Comparison of ENCODE assay signal across 1 cellular context in the genomic region with DNA sequence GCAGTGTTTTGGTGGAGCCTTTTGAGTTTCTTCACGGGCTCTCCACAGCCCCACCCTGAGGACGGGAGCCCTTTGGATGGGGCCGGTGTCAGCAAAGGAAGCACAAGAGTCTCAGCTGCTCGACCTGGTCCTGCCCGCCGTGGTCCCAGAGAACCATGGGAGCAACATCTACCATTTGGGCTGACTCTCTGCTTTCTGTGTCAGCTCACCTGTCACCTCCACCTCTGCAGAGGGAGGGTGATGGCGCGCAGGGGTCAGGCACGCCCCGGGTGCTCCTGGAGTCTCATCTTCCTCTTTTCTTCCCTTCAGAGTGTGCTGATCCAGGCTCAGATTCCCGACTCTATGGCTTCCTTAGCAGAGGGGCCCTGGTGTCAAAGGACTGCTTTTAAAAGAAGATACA.
TF ChIP-seq lines count a peak whose summit lies in the region.

No MANE protein-coding gene starts in this region.

TF ChIP-seq in WTC11, 78 proteins besides CTCF, POLR2A, EP300 and RAD21 (continued from another document):
- TF ChIP-seq, protein P1, sequence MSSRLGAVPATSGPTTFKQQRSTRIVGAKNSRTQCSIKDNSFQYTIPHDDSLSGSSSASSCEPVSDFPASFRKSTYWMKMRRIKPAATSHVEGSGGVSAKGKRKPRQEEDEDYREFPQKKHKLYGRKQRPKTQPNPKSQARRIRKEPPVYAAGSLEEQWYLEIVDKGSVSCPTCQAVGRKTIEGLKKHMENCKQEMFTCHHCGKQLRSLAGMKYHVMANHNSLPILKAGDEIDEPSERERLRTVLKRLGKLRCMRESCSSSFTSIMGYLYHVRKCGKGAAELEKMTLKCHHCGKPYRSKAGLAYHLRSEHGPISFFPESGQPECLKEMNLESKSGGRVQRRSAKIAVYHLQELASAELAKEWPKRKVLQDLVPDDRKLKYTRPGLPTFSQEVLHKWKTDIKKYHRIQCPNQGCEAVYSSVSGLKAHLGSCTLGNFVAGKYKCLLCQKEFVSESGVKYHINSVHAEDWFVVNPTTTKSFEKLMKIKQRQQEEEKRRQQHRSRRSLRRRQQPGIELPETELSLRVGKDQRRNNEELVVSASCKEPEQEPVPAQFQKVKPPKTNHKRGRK (CRISPR knock-in tag; IDR thresholded peaks at IDR 0.05; ENCODE audit: borderline replicate concordance), result no peak
- TF ChIP-seq ELF4 (CRISPR knock-in tag; IDR thresholded peaks at IDR 0.05; ENCODE audit: low read depth) (no peak), NR1H2 (CRISPR knock-in tag; IDR thresholded peaks at IDR 0.05) (no peak), ATF1 (CRISPR knock-in tag; IDR thresholded peaks at IDR 0.05) (no peak), NFYB (CRISPR knock-in tag; conservative IDR thresholded peaks at IDR 0.05; ENCODE audit: low read depth) (no peak)
- TF ChIP-seq, protein P2, sequence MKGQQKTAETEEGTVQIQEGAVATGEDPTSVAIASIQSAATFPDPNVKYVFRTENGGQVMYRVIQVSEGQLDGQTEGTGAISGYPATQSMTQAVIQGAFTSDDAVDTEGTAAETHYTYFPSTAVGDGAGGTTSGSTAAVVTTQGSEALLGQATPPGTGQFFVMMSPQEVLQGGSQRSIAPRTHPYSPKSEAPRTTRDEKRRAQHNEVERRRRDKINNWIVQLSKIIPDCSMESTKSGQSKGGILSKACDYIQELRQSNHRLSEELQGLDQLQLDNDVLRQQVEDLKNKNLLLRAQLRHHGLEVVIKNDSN (CRISPR knock-in tag; IDR thresholded peaks at IDR 0.05), result no peak
